In the genomic region with DNA sequence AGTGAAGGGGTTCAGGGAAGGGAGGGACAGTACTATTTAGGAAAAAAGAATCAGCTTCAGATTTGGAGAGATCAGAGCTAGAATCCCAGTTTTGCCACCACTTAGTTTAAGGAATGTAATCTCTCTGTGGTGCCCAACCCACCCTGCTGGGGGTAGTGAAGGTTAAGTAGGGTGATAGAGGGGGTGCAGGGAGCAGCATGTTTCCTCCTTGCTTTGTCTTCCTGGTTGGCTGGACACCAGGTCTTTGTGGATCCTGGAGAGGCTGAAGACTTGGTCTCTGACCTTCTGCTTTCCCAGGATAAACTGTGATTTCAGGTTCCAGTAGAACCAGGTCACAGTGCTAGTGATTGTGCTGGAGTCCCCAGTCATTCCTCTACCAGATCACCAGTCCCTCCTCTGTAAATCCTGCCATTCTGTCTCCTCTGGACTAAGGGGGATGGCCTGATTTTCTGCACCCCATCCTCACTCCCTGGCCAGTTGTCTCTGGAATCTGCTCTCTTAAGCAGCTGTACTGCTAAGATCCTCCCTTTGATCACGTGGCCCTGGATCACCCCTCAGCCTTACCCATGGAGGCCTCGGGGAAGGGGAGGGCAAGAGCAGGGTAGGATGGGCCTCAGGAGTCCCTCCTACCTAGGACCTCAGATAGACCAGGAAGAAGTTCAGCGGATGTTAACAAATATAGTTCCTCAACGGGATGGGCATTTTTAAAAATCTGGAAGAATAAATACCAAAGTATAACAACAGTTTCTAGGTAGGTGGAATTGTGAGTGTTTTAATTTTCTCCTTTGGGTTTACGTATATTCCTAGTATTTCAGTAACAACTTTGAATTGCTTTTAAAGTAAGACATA, we compare ENCODE assay signal across 7 cellular contexts. TPM values are rescaled to one million over a fixed set of nuclear protein-coding genes. Genes with fewer than 3 reads are reported as not detected.
A peak's percentile ranks its signal among the peaks of the same experiment; 100 is the strongest.
DNase-seq lines count a peak whose midpoint lies in the region; ATAC-seq and TF ChIP-seq lines count a peak whose summit lies in the region.
"Had no signal": no experiment of that assay in that cellular context is flagged by ENCODE, and none has a peak within 500 bp of the region (broad histone marks: within the 10 kb centered on the region; RNA-seq: fewer than 3 reads in every experiment).

No MANE protein-coding gene starts in this region.

- ATAC-seq in HG03135 (IDR thresholded peaks at IDR 0.05; ENCODE audit: unreplicated experiment) = no peak
- no peak for ATAC-seq in GM19452 (IDR thresholded peaks at IDR 0.05; ENCODE audit: unreplicated experiment)
- ATAC-seq in GM18870 (IDR thresholded peaks at IDR 0.05; ENCODE audit: unreplicated experiment) = no peak

- H3K27ac Mint-ChIP-seq in HFFc6 = peak overlapping the region; percentile 67

- DNase-seq in HFFc6 (no peak), colonic mucosa (peak; percentile 75), pons (ENCODE audit: low spot score) (peak; percentile 64)

- H3K4me3 Mint-ChIP-seq in HFFc6 = peak overlapping the region; percentile 66

- H3K4me3 ChIP-seq in colonic mucosa = no peak overlapping the region

- intact Hi-C loops in colonic mucosa (cut with DNase I) = no loop called here

- H3K4me1 ChIP-seq in colonic mucosa = peaks cover 8% of the 10 kb centered on the region

- H3K36me3 Mint-ChIP-seq in HFFc6 (ENCODE audit: low read depth) = peaks cover 4% of the 10 kb centered on the region; the same call in 1 of the 2 replicates

- H3K9ac ChIP-seq in colonic mucosa (ENCODE audit: low read depth in 2 of 2, low read length in 2 of 2) = peak overlapping the region in 1 of 2 donors; percentile 58
- H3K9ac ChIP-seq: KMS-11 had no signal

- peaks cover 65% of the 10 kb centered on the region for H3K4me1 Mint-ChIP-seq in HFFc6 (ENCODE audit: low read depth)

- no peaks in the 10 kb centered on the region for H3K9me3 ChIP-seq in colonic mucosa

- no peaks in the 10 kb centered on the region for H3K27me3 ChIP-seq in colonic mucosa

- peaks cover 1% of the 10 kb centered on the region for H3K27me3 Mint-ChIP-seq in HFFc6 (ENCODE audit: insufficient read depth)

- no peaks in the 10 kb centered on the region for H3K9me3 Mint-ChIP-seq in HFFc6

- H3K36me3 ChIP-seq in colonic mucosa = no peaks in the 10 kb centered on the region

- TF ChIP-seq CTCF in HFFc6 (IDR thresholded peaks at IDR 0.05) (no peak), colonic mucosa (IDR thresholded peaks at IDR 0.05) (no peak)

- peak overlapping the region; percentile 27 for H3K27ac ChIP-seq in colonic mucosa
- H3K27ac ChIP-seq: KMS-11 had no signal

RNA-seq across cellular contexts. Expression of a gene that starts 3.1 kb away (rescaled TPM):
- 10 to 100 TPM; 21.2 to 26.5 (median 23.5) TPM for total RNA-seq in HFFc6 (2021; fragmentation: NEBNext Ultra II Directional; extraction: Animal tissue kit (Norgen Biotek cat#: 25700))
- total RNA-seq in colonic mucosa = 1 to 10 TPM; 3.2 to 3.8 TPM

RNA-seq across cellular contexts. Expression of a gene that starts 5.0 kb away (rescaled TPM):
- total RNA-seq in HFFc6 (2021; fragmentation: NEBNext Ultra II Directional; extraction: Animal tissue kit (Norgen Biotek cat#: 25700)) = 10 to 100 TPM; 35.1 to 41.7 (median 37.1) TPM
- 10 to 100 TPM; 20.7 to 36.9 TPM for total RNA-seq in colonic mucosa

RNA-seq across cellular contexts. Expression of a gene that starts 11.2 kb away (rescaled TPM):
- not detected for total RNA-seq in HFFc6 (2021; fragmentation: NEBNext Ultra II Directional; extraction: Animal tissue kit (Norgen Biotek cat#: 25700))
- total RNA-seq in colonic mucosa = not detected

RNA-seq across cellular contexts. Expression of a gene that starts 44.2 kb away (rescaled TPM):
- 100 to 1,000 TPM; 763 to 969 (median 874) TPM for total RNA-seq in HFFc6 (2021; fragmentation: NEBNext Ultra II Directional; extraction: Animal tissue kit (Norgen Biotek cat#: 25700))
- 100 to 1,000 TPM; 579 to 596 TPM for total RNA-seq in colonic mucosa

RNA-seq across cellular contexts. Expression of a gene that starts 54.6 kb away (rescaled TPM):
- total RNA-seq in HFFc6 (2021; fragmentation: NEBNext Ultra II Directional; extraction: Animal tissue kit (Norgen Biotek cat#: 25700)) = 100 to 1,000 TPM; 122 to 188 (median 165) TPM
- 100 to 1,000 TPM; 331 to 504 TPM for total RNA-seq in colonic mucosa

Comparison
In these comparisons a context has a peak if more than half of its experiments do, and no peak if none do; other contexts are left out.
1. RNA of a gene that starts 3.1 kb away (total RNA-seq): 21.2 to 26.5 TPM in HFFc6; 3.2 to 3.8 TPM in colonic mucosa; every median in the first group is over 4 times any median in the second.